24 cellular contexts compared by ENCODE assay signal in the genomic region with DNA sequence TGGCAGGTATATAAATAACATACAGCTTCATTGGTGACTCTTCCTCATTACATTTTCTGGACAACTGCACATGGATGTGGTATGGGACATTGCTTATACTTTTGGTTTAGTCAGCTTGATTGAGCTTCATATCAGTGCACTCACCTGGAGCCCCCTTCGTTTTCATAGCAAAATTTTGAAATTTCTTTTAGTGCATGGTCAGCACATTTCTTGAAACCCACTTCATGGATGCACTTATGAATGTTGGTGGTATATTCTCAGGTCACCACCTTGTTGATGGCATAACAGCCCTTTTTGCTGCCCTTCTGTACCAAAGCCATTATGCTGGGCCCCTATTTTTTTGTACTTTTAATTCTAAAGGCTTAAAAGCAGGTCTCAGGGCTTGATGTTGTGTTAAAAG. TPM values are rescaled to one million over a fixed set of nuclear protein-coding genes. Genes with fewer than 3 reads are reported as not detected.
DNase-seq lines count a peak whose midpoint lies in the region; ATAC-seq, FAIRE-seq and TF ChIP-seq lines count a peak whose summit lies in the region.
"Had no signal": no experiment of that assay in that cellular context is flagged by ENCODE, and none has a peak within 500 bp of the region (broad histone marks: within the 10 kb centered on the region; RNA-seq: fewer than 3 reads in every experiment).

No MANE protein-coding gene starts in this region.

- no peak for TF ChIP-seq CTCF in A549 (IDR thresholded peaks at IDR 0.05)
- TF ChIP-seq CTCF in GM23338 (conservative IDR thresholded peaks at IDR 0.05; ENCODE audit: low read depth in 2 of 2), result no peak
- TF ChIP-seq CTCF in H1 (IDR thresholded peaks at IDR 0.05; ENCODE audit: control extremely low read depth in 1 of 3, insufficient read depth in 1 of 3, low read depth in 1 of 3, low read length in 3 of 3), result no peak
- no peak for TF ChIP-seq CTCF in Caco-2 (IDR thresholded peaks at IDR 0.05; ENCODE audit: insufficient read depth in 1 of 2, low read depth in 1 of 2, low read length in 1 of 2, severe bottlenecking in 1 of 2, unreplicated experiment in 1 of 2)

- no peaks in the 10 kb centered on the region for H3K27me3 ChIP-seq in GM23338 (ENCODE audit: insufficient read depth)
- H3K27me3 ChIP-seq in H1 (replicated peaks in 1 of 4; ENCODE audit: control insufficient read depth in 3 of 4, extremely low read depth in 1 of 4, insufficient read depth in 3 of 4, low read length in 3 of 4), result no peaks in the 10 kb centered on the region
- no peaks in the 10 kb centered on the region for H3K27me3 ChIP-seq in Caco-2 (replicated peaks; ENCODE audit: control insufficient read depth, insufficient read depth, low read length)
- H3K27me3 ChIP-seq: BLaER1 treated with 17β-estradiol and CSF1 and Interleukin-3, amounts not matched to agents 10 nM and 100 nM had no signal

- no peak overlapping the region for H3K18ac ChIP-seq in H1 (ENCODE audit: extremely low read depth, low read length)

- ATAC-seq in A549 (no peak), GM23338 (no peak), T-helper 17 cell (no peak), HG03442 (IDR thresholded peaks at IDR 0.05; ENCODE audit: unreplicated experiment) (no peak)
- ATAC-seq: CD8-positive, alpha-beta T cell; GM12878 had no signal

- no peaks in the 10 kb centered on the region for H3K9me3 ChIP-seq in A549
- no peaks in the 10 kb centered on the region for H3K9me3 ChIP-seq in T-helper 17 cell (ENCODE audit: control insufficient read depth, low read length, poor library complexity, severe bottlenecking)
- H3K9me3 ChIP-seq in H1 (ENCODE audit: insufficient read depth in 2 of 2, low read depth in 1 of 2, low read length in 1 of 2), result no peaks in the 10 kb centered on the region
- H3K9me3 ChIP-seq in Caco-2, result no peaks in the 10 kb centered on the region

- DNase-seq in A549 (ENCODE audit: low read depth in 1 of 2, low spot score in 1 of 2) (no peak), GM23338 (ENCODE audit: low spot score) (no peak), T-helper 17 cell (no peak), H1 (ENCODE audit: low read depth in 1 of 2, low spot score in 2 of 2) (no peak), Caco-2 (no peak), NCI-H1694 treated with DMSO at 0.1 percent for 48 hours (lab: John Stamatoyannopoulos, UW) (no peak)
- DNase-seq: 8988T; AML-193; CD4-positive, alpha-beta T cell; CD8-positive, alpha-beta T cell; DMS 273 treated with DMSO at 0.1 percent for 48 hours; DMS153; DMS53; DMS79; DND-41; EL; GDM1 had no signal

- H2BK15ac ChIP-seq in H1 (ENCODE audit: low read length), result no peak overlapping the region

- peaks cover 35% of the 10 kb centered on the region for H3K36me3 Mint-ChIP-seq in GM23338 (ENCODE audit: low read depth)
- H3K36me3 Mint-ChIP-seq in T-helper 17 cell (ENCODE audit: low read depth), result peaks cover 5% of the 10 kb centered on the region
- H3K36me3 Mint-ChIP-seq in Caco-2 (ENCODE audit: insufficient read depth, unreplicated experiment), result peaks cover 39% of the 10 kb centered on the region

- no peak overlapping the region for H3K23ac ChIP-seq in H1 (ENCODE audit: insufficient read length)

- no peaks in the 10 kb centered on the region for H4K20me1 ChIP-seq in GM23338 (replicated peaks; ENCODE audit: insufficient read depth)
- H4K20me1 ChIP-seq in H1 (replicated peaks in 1 of 2; ENCODE audit: control insufficient read depth in 1 of 2, insufficient read depth in 2 of 2, low read length in 2 of 2), result no peaks in the 10 kb centered on the region
- H4K20me1 ChIP-seq: BLaER1 treated with 17β-estradiol and CSF1 and Interleukin-3, amounts not matched to agents 10 nM and 100 nM had no signal

- intact Hi-C loops in Caco-2 (cut with micrococcal nuclease; ENCODE audit: unreplicated experiment), result no loop called here

- TF ChIP-seq POLR2A in A549 (IDR thresholded peaks at IDR 0.05; ENCODE audit: low read length) (no peak), H1 (IDR thresholded peaks at IDR 0.05; ENCODE audit: control extremely low read depth in 1 of 2, low read depth in 2 of 2, low read length in 2 of 2) (no peak)

- POLR2A ChIA-PET in A549 (lab: Yijun Ruan, JAX), result no interaction called here
- POLR2A ChIA-PET in H1 (lab: Charles Lee; ENCODE audit: partially characterized antibody), result no interaction called here
- POLR2A ChIA-PET in Caco-2 (lab: Charles Lee), result no interaction called here

- no peak overlapping the region for H4K91ac ChIP-seq in H1 (replicated peaks; ENCODE audit: insufficient read length, low read length)

- no peaks in the 10 kb centered on the region for H3F3A ChIP-seq in GM23338 (replicated peaks; ENCODE audit: low read depth)

- H3K27ac ChIP-seq in A549, result no peak overlapping the region
- no peak overlapping the region for H3K27ac ChIP-seq in GM23338 (ENCODE audit: low read depth)
- H3K27ac ChIP-seq in H1 (ENCODE audit: low read depth, low read length), result no peak overlapping the region
- H3K27ac ChIP-seq: BLaER1 treated with 17β-estradiol and CSF1 and Interleukin-3, amounts not matched to agents 10 nM and 100 nM; C4-2B had no signal

- no peaks in the 10 kb centered on the region for H3K4me1 ChIP-seq in A549
- H3K4me1 ChIP-seq in GM23338 (ENCODE audit: insufficient read depth), result peaks cover 8% of the 10 kb centered on the region; the same call in 1 of the 2 replicates
- peaks cover 0 to 7% (median 2%) of the 10 kb centered on the region in 4 experiments; a peak in 2 of 7 replicates for H3K4me1 ChIP-seq in H1 (replicated peaks in 1 of 4; ENCODE audit: control insufficient read depth in 3 of 4, insufficient read depth in 4 of 4, low read length in 3 of 4)
- H3K4me1 ChIP-seq in Caco-2, result no peaks in the 10 kb centered on the region
- H3K4me1 ChIP-seq: BLaER1 treated with 17β-estradiol and CSF1 and Interleukin-3, amounts not matched to agents 10 nM and 100 nM had no signal

- H2AFZ ChIP-seq in GM23338 (no peak overlapping the region), H1 (ENCODE audit: low read length) (no peak overlapping the region)

- H3K36me3 ChIP-seq in GM23338 (ENCODE audit: insufficient read depth) (no peaks in the 10 kb centered on the region), H1 (ENCODE audit: control insufficient read depth in 2 of 4, insufficient read depth in 4 of 4, low read length in 3 of 4) (peaks cover 0 to 5% (median 0%) of the 10 kb centered on the region in 4 experiments; a peak in 2 of 8 replicates), Caco-2 (ENCODE audit: control insufficient read depth, insufficient read depth, low read length) (no peaks in the 10 kb centered on the region)

- H3K4me1 Mint-ChIP-seq in GM23338 (peaks cover 7% of the 10 kb centered on the region), T-helper 17 cell (peaks cover 5% of the 10 kb centered on the region), Caco-2 (ENCODE audit: low read depth, unreplicated experiment) (no peaks in the 10 kb centered on the region)
- H3K4me1 Mint-ChIP-seq: B cell had no signal

- H3K9ac ChIP-seq in H1 (replicated peaks in 1 of 4; ENCODE audit: extremely low read depth in 1 of 4, low read depth in 3 of 4, low read length in 3 of 4), result no peak overlapping the region
- H3K9ac ChIP-seq: BLaER1 treated with 17β-estradiol and CSF1 and Interleukin-3, amounts not matched to agents 10 nM and 100 nM had no signal

- CTCF ChIA-PET in A549 (lab: Yijun Ruan, JAX), result no interaction called here
- CTCF ChIA-PET in H1 (lab: Charles Lee; ENCODE audit: partially characterized antibody), result interaction anchor here (1.3 kb wide), 1 partner anchor 12 kb away, joined by 4 read pairs; no protein-coding TSS in a partner anchor
- CTCF ChIA-PET in Caco-2 (lab: Charles Lee), result no interaction called here

- H3K4me2 ChIP-seq in A549 (no peak overlapping the region), GM23338 (0 out of 2 replicates have a peak overlapping the region, but pooled peaks have one; percentile 4), H1 (ENCODE audit: insufficient read depth in 1 of 2, low read depth in 2 of 2, low read length in 2 of 2) (no peak overlapping the region)
- H3K4me2 ChIP-seq: BLaER1 treated with 17β-estradiol and CSF1 and Interleukin-3, amounts not matched to agents 10 nM and 100 nM had no signal

- H3K9me2 ChIP-seq in GM23338 (ENCODE audit: insufficient read depth), result no peaks in the 10 kb centered on the region

- H2BK5ac ChIP-seq in H1 (ENCODE audit: low read depth, low read length), result no peak overlapping the region

- no peak overlapping the region for H2BK120ac ChIP-seq in H1 (replicated peaks; ENCODE audit: low read depth, low read length)

- H4K5ac ChIP-seq in H1 (ENCODE audit: insufficient read length, low read depth, low read length), result no peak overlapping the region

- H3K27me3 Mint-ChIP-seq in GM23338 (ENCODE audit: insufficient read depth, low read depth, poor library complexity) (peaks cover 3% of the 10 kb centered on the region), T-helper 17 cell (no peaks in the 10 kb centered on the region), Caco-2 (ENCODE audit: insufficient read depth, unreplicated experiment) (no peaks in the 10 kb centered on the region)
- H3K27me3 Mint-ChIP-seq: B cell; CD4-positive, alpha-beta T cell had no signal

- H2AK5ac ChIP-seq in H1 (ENCODE audit: low read depth, low read length), result no peak overlapping the region

- H3K14ac ChIP-seq in H1 (ENCODE audit: insufficient read length), result no peak overlapping the region

- FAIRE-seq in A549 (lab: Jason Lieb, UNC) (no peak), H1 (lab: Jason Lieb, UNC) (no peak)
- FAIRE-seq: GM12878, GM12892, GM18507 had no signal

- TF ChIP-seq RAD21 in A549 (conservative IDR thresholded peaks at IDR 0.05 in 1 of 2, IDR thresholded peaks at IDR 0.05 in 1 of 2), result no peak
- no peak for TF ChIP-seq RAD21 in H1 (IDR thresholded peaks at IDR 0.05 in 1 of 2, conservative IDR thresholded peaks at IDR 0.05 in 1 of 2; ENCODE audit: low read depth in 2 of 2, low read length in 2 of 2)

- no peak overlapping the region for H2BK20ac ChIP-seq in H1 (ENCODE audit: low read length)

- no peaks in the 10 kb centered on the region for H3K23me2 ChIP-seq in H1 (ENCODE audit: low read depth, low read length)

- no peak overlapping the region for H4K8ac ChIP-seq in H1 (ENCODE audit: extremely low read depth, insufficient read depth, low read length)

- H3K27ac Mint-ChIP-seq in GM23338, result no peak overlapping the region
- peak overlapping the region; percentile 3 for H3K27ac Mint-ChIP-seq in T-helper 17 cell
- no peak overlapping the region for H3K27ac Mint-ChIP-seq in Caco-2 (ENCODE audit: unreplicated experiment)
- H3K27ac Mint-ChIP-seq: B cell; CD4-positive, alpha-beta T cell; CD8-positive, alpha-beta T cell had no signal

- H3K9me3 Mint-ChIP-seq in GM23338 (peaks cover 10% of the 10 kb centered on the region; the same call in 1 of the 3 replicates), Caco-2 (ENCODE audit: unreplicated experiment) (peaks cover 10% of the 10 kb centered on the region)

- H3K4ac ChIP-seq in H1 (replicated peaks; ENCODE audit: insufficient read length, low read depth, low read length), result no peak overlapping the region

- H3K4me3 Mint-ChIP-seq in GM23338 (no peak overlapping the region), T-helper 17 cell (no peak overlapping the region), Caco-2 (ENCODE audit: unreplicated experiment) (no peak overlapping the region)
- H3K4me3 Mint-ChIP-seq: B cell; CD4-positive, alpha-beta T cell; CD8-positive, alpha-beta T cell had no signal

- no peaks in the 10 kb centered on the region for H3K79me1 ChIP-seq in H1 (ENCODE audit: low read depth, low read length)

- no TSS peak for BruUV-seq in Caco-2 (replicated peaks; lab: Mats Ljungman, UMichigan)

- H3K4me3 ChIP-seq in A549 (no peak overlapping the region), GM23338 (no peak overlapping the region), H1 (ENCODE audit: extremely low read depth in 1 of 4, insufficient read depth in 2 of 4, low read depth in 3 of 4, low read length in 4 of 4) (no peak overlapping the region), Caco-2 (ENCODE audit: low read depth, low read length) (no peak overlapping the region)
- H3K4me3 ChIP-seq: BLaER1 treated with 17β-estradiol and CSF1 and Interleukin-3, amounts not matched to agents 10 nM and 100 nM; GM12878 had no signal

- TF ChIP-seq EP300 in A549 (IDR thresholded peaks at IDR 0.05) (no peak), H1 (IDR thresholded peaks at IDR 0.05; ENCODE audit: borderline replicate concordance in 1 of 2, low read depth in 2 of 2, low read length in 2 of 2) (no peak)

- WGBS in A549 (ENCODE audit: missing lambda C conversion rate), result 86% methylated on average over 1 of the region's 1 CpG
- 76% methylated on average over 1 of the region's 1 CpG; no CpG with 5 or more reads in 1 of the 2 experiments for WGBS in H1 (ENCODE audit: extremely low coverage in 1 of 2, insufficient coverage in 1 of 2, insufficient read length in 1 of 2, insufficient replicate concordance in 2 of 2, low coverage in 1 of 2, low lambda C conversion rate in 2 of 2, missing lambda C conversion rate in 1 of 2), 2 experiments

- H3K79me2 ChIP-seq in GM23338 (replicated peaks; ENCODE audit: insufficient read depth), result no peaks in the 10 kb centered on the region
- H3K79me2 ChIP-seq in H1 (ENCODE audit: control insufficient read depth in 1 of 2, insufficient read depth in 2 of 2, low read length in 2 of 2), result no peaks in the 10 kb centered on the region

- H2BK12ac ChIP-seq in H1 (ENCODE audit: low read depth, low read length), result no peak overlapping the region

- H3K56ac ChIP-seq in H1 (replicated peaks; ENCODE audit: insufficient read length, low read depth, low read length), result no peak overlapping the region

RNA-seq across cellular contexts. Expression of a gene that starts 16.7 kb away (rescaled TPM):
- polyA plus RNA-seq in A549 (2011; rRNA removed), result 0.32 and 0.34 TPM in 2 replicates
- polyA plus RNA-seq in A549 (2012; cell fraction: cytosol; rRNA removed), result 0.09 and 0.17 TPM in 2 replicates
- polyA plus RNA-seq in A549 (2012; cell fraction: nucleus; rRNA removed), result 0.55 TPM in 2 replicates
- polyA plus RNA-seq in A549 (2017; fragmentation: RNase III; extraction: RNeasy Plus Mini Kit Qiagen cat#74134 plus additional on column Dnase treatment), result 0.09 TPM in 1 of 3 replicates, not detected in the others
- 1.6 and 4.2 TPM in 2 replicates for polyA minus RNA-seq in A549 (2011; rRNA and poly(A)+ RNA removed)
- 1.7 and 2.7 TPM in 2 replicates for total RNA-seq in GM23338 (2014; rRNA removed; shearing (Covaris generic))
- polyA plus RNA-seq in GM23338 (2016; fragmentation: Nextera tagmentation; extraction: Ambion mirVana), result 0.15 TPM in 1 of 2 replicates, not detected in the other
- 1 to 10 TPM; 5.8 to 6.1 TPM for total RNA-seq in T-helper 17 cell
- 0.17 and 0.67 TPM in 2 replicates for total RNA-seq in H1 (2021; fragmentation: NEBNext Ultra II Directional; extraction: Animal tissue kit (Norgen Biotek cat#: 25700))
- 0.16 and 0.62 TPM in 2 replicates for polyA plus RNA-seq in H1 (2011; rRNA removed)
- 0.25 TPM for polyA plus RNA-seq in H1 (2011; cell fraction: cytosol; rRNA removed)
- 0.44 TPM for polyA plus RNA-seq in H1 (2011; cell fraction: nucleus; rRNA removed)
- 0.09 to 0.30 TPM (median 0.10 TPM) in 4 replicates for polyA plus RNA-seq in H1 (2012, experiment 1 of 2)
- not detected for polyA plus RNA-seq in H1 (2012, experiment 2 of 2)
- 0.10 TPM for polyA plus RNA-seq in H1 (2013, experiment 1 of 2)
- 0.09 TPM for polyA plus RNA-seq in H1 (2013, experiment 2 of 2)
- polyA minus RNA-seq in H1 (2011; rRNA and poly(A)+ RNA removed), result 2.2 and 3.9 TPM in 2 replicates
- polyA minus RNA-seq in H1 (2011; cell fraction: cytosol; rRNA and poly(A)+ RNA removed), result 1.5 TPM
- polyA minus RNA-seq in H1 (2011; cell fraction: nucleus; rRNA and poly(A)+ RNA removed), result 12.8 TPM
- total RNA-seq in Caco-2 (2022), result 0.56 and 0.68 TPM in 2 replicates
